12 cellular contexts compared by ENCODE assay signal in the genomic region with DNA sequence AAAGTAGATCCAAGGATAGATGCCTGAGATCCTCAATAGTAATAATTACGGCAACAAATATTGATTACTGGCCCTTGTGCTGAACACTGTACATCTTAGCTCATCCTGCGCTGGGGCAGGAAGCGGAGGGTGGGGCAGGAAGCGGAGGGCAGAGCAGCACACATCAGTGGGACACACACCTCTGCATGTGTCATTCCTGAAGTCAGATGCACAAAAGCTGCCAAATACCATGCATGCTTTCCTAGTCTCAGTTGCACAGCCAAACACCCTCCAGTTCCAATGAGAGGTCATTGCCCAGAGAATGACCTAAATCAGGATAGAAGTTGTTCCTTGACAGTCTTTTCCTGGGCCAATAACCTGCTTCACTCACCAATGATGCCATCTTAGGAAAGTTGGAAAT.
DNase-seq lines count a peak whose midpoint lies in the region; ATAC-seq and TF ChIP-seq lines count a peak whose summit lies in the region.
"Had no signal": no experiment of that assay in that cellular context is flagged by ENCODE, and none has a peak within 500 bp of the region (broad histone marks: within the 10 kb centered on the region; RNA-seq: fewer than 3 reads in every experiment).

No MANE protein-coding gene starts in this region.

- H3K79me2 ChIP-seq in Loucy (ENCODE audit: insufficient read depth, low read length): no peaks in the 10 kb centered on the region
- H3K79me2 ChIP-seq: hepatocyte had no signal

- H3K36me3 ChIP-seq in Loucy (ENCODE audit: insufficient read depth, low read length): no peaks in the 10 kb centered on the region
- H3K36me3 ChIP-seq: BLaER1 treated with 17β-estradiol and CSF1 and Interleukin-3, amounts not matched to agents 10 nM and 100 nM; colonic mucosa; sigmoid colon had no signal

- no peak overlapping the region for H3K4me3 ChIP-seq in Loucy (ENCODE audit: low read length, poor library complexity, severe bottlenecking)
- H3K4me3 ChIP-seq: BLaER1 treated with 17β-estradiol and CSF1 and Interleukin-3, amounts not matched to agents 10 nM and 100 nM; colonic mucosa; hepatocyte; sigmoid colon had no signal

- H3K27ac Mint-ChIP-seq in immature natural killer cell: peak overlapping the region in 4 of 6 donors; percentile 35 to 88 (median 69)

- H3K27me3 ChIP-seq in Loucy (ENCODE audit: insufficient read depth, low read length, poor library complexity, severe bottlenecking): no peaks in the 10 kb centered on the region
- H3K27me3 ChIP-seq: BLaER1 treated with 17β-estradiol and CSF1 and Interleukin-3, amounts not matched to agents 10 nM and 100 nM; colonic mucosa; hepatocyte; sigmoid colon had no signal

- no peaks in the 10 kb centered on the region for H3K27me3 Mint-ChIP-seq in activated T-cell treated with anti-CD3 and anti-CD28 coated beads, Interleukin-2, amount 50 U/mL, for 4 hours (ENCODE audit: low read depth)
- H3K27me3 Mint-ChIP-seq in immature natural killer cell (ENCODE audit: low read depth in 3 of 3): no peaks in the 10 kb centered on the region

- no peaks in the 10 kb centered on the region for H3K9me2 ChIP-seq in Loucy (replicated peaks; ENCODE audit: low read depth, low read length)

- TF ChIP-seq CTCF in Loucy (conservative IDR thresholded peaks at IDR 0.05; ENCODE audit: low read length): no peak

- no peaks in the 10 kb centered on the region for H3K9me3 ChIP-seq in Loucy (ENCODE audit: insufficient read depth, low read depth, low read length)
- H3K9me3 ChIP-seq: BLaER1 treated with 17β-estradiol and CSF1 and Interleukin-3, amounts not matched to agents 10 nM and 100 nM; colonic mucosa; sigmoid colon had no signal

- peak overlapping the region; percentile 19 for H3K4me2 ChIP-seq in Loucy (ENCODE audit: low read depth, low read length, poor library complexity, severe bottlenecking)
- H3K4me2 ChIP-seq: BLaER1 treated with 17β-estradiol and CSF1 and Interleukin-3, amounts not matched to agents 10 nM and 100 nM; hepatocyte had no signal

- ATAC-seq in activated T-cell treated with anti-CD3 and anti-CD28 coated beads, Interleukin-2, amount 50 U/mL, for 4 hours: peak; percentile 61 to 88
- no peak for ATAC-seq in HG02938 (IDR thresholded peaks at IDR 0.05; ENCODE audit: unreplicated experiment)

- 0 out of 2 replicates have a peak, but pooled peaks cover 4% of the 10 kb centered on the region for H3F3A ChIP-seq in Loucy (ENCODE audit: low read depth)

- DNase-seq in A172 (ENCODE audit: low spot score) (peak; percentile 85), immature natural killer cell (no peak), NCI-H2107 treated with DMSO at 0.1 percent for 48 hours (lab: John Stamatoyannopoulos, UW; ENCODE audit: unreplicated experiment) (no peak), glomerular visceral epithelial cell (ENCODE audit: extremely low spot score) (no peak), DMS153 (lab: John Stamatoyannopoulos, UW) (no peak)
- no peak for DNase-seq in activated T-cell treated with anti-CD3 and anti-CD28 coated beads, Interleukin-2, amount 50 U/mL, for 4 hours
- DNase-seq: colonic mucosa, sigmoid colon had no signal

- no peak overlapping the region for H3K4me3 Mint-ChIP-seq in activated T-cell treated with anti-CD3 and anti-CD28 coated beads, Interleukin-2, amount 50 U/mL, for 4 hours
- H3K4me3 Mint-ChIP-seq in immature natural killer cell: peak overlapping the region in 4 of 5 donors; percentile 23 to 79 (median 62)

- H3K4me1 Mint-ChIP-seq in activated T-cell treated with anti-CD3 and anti-CD28 coated beads, Interleukin-2, amount 50 U/mL, for 4 hours (ENCODE audit: low read depth): peaks cover 20% of the 10 kb centered on the region
- H3K4me1 Mint-ChIP-seq in immature natural killer cell: peaks cover 15 to 31% of the 10 kb centered on the region in 2 donors

- H3K9me3 Mint-ChIP-seq in activated T-cell treated with anti-CD3 and anti-CD28 coated beads, Interleukin-2, amount 50 U/mL, for 4 hours: no peaks in the 10 kb centered on the region
- no peaks in the 10 kb centered on the region for H3K9me3 Mint-ChIP-seq in immature natural killer cell

- H3K4me1 ChIP-seq in Loucy (ENCODE audit: insufficient read depth, low read length, poor library complexity, severe bottlenecking): peaks cover 27% of the 10 kb centered on the region
- H3K4me1 ChIP-seq: colonic mucosa, sigmoid colon had no signal

- no peaks in the 10 kb centered on the region for H4K20me1 ChIP-seq in Loucy (ENCODE audit: insufficient read depth, low read length, poor library complexity, severe bottlenecking)
- H4K20me1 ChIP-seq: BLaER1 treated with 17β-estradiol and CSF1 and Interleukin-3, amounts not matched to agents 10 nM and 100 nM had no signal

- no peak overlapping the region for H3K9ac ChIP-seq in Loucy (ENCODE audit: low read depth, low read length, poor library complexity, severe bottlenecking)
- H3K9ac ChIP-seq: BLaER1 treated with 17β-estradiol and CSF1 and Interleukin-3, amounts not matched to agents 10 nM and 100 nM had no signal

- H3K36me3 Mint-ChIP-seq in activated T-cell treated with anti-CD3 and anti-CD28 coated beads, Interleukin-2, amount 50 U/mL, for 4 hours (ENCODE audit: insufficient read depth): no peaks in the 10 kb centered on the region
- H3K36me3 Mint-ChIP-seq in immature natural killer cell: no peaks in the 10 kb centered on the region

- no peak overlapping the region for H2AFZ ChIP-seq in Loucy (ENCODE audit: low read length)
- H2AFZ ChIP-seq: hepatocyte had no signal
